In the genomic region with DNA sequence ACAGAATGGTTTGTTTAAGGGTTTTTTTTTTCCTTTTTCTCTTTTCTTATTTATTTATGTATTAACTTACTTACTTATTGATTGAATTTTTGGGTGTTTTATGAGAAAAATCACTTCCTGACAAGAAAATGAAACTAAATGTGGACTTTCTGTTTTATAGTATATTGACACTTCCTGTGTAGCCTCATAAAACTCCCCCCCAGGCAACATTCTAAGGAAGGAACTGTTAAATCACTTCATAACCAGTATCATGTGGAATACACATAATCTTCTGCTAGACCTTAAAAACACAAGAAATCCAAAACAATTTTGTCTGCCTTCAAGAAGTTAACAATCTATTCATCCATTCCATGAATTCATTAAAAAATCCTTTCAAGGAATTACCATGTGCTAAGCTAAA, we compare ENCODE assay signal across 17 cellular contexts.
"Had no signal": no experiment of that assay in that cellular context is flagged by ENCODE, and none has a peak within 500 bp of the region (broad histone marks: within the 10 kb centered on the region; RNA-seq: fewer than 3 reads in every experiment).

No MANE protein-coding gene starts in this region.

- H3K4me1 ChIP-seq: adrenal gland, gastrocnemius medialis, left ventricle myocardium inferior, sigmoid colon, spleen had no signal

- H3K27me3 ChIP-seq: adrenal gland, gastrocnemius medialis, sigmoid colon, spleen, thyroid gland had no signal

- DNase-seq: activated CD4-positive, alpha-beta T cell treated with anti-CD3 and anti-CD28 coated beads, Interleukin-2, amount 50 U/mL, for 1 hour; activated CD8-positive, alpha-beta memory T cell treated with anti-CD3 and anti-CD28 coated beads for 24 hours; activated gamma-delta T cell; activated T-cell treated with anti-CD3 and anti-CD28 coated beads, Interleukin-2, amount 50 U/mL, for 72 hours; adrenal gland; cerebellar nuclear complex; effector CD4-positive, alpha-beta T cell; gastrocnemius medialis; head of caudate nucleus; left ventricle myocardium inferior; nephron progenitor cell; nucleus accumbens; sigmoid colon; spleen; stimulated activated naive CD4-positive, alpha-beta T cell treated with Interleukin-2 at 50 U/mL for 16 hours; thyroid gland had no signal

- FAIRE-seq: bronchial epithelial cell had no signal

- H3K4me3 ChIP-seq: adrenal gland, gastrocnemius medialis, left ventricle myocardium inferior, sigmoid colon, spleen, thyroid gland had no signal

- H3K27ac ChIP-seq: adrenal gland, gastrocnemius medialis, left ventricle myocardium inferior, sigmoid colon, spleen, thyroid gland had no signal

- H3K9me3 ChIP-seq: adrenal gland, gastrocnemius medialis, thyroid gland had no signal

- H3K36me3 ChIP-seq: adrenal gland, gastrocnemius medialis, left ventricle myocardium inferior, sigmoid colon, spleen, thyroid gland had no signal
